In the genomic region with DNA sequence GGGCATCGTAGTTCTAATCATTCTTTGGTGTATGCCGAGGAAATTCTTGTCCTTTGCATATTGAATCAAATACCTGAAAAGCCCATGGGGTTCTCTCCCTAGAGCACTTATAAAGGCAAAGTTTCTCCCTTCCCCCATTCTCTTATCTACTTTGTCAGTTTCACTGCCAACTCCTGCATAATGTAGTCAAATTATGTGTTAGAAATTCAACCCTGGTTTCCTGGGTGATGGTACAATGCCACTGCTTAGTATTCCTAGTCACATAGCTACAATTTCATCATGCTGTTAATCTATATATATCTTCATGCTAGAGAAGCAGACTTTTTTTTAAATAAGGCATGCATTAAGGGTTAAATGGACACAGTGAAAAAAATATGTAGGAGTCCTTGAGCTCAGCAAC, we compare ENCODE assay signal across 21 cellular contexts.
DNase-seq lines count a peak whose midpoint lies in the region; ATAC-seq and TF ChIP-seq lines count a peak whose summit lies in the region.
"Had no signal": no experiment of that assay in that cellular context is flagged by ENCODE, and none has a peak within 500 bp of the region (broad histone marks: within the 10 kb centered on the region; RNA-seq: fewer than 3 reads in every experiment).

No MANE protein-coding gene starts in this region.

- CTCF ChIA-PET in PC-9 (lab: Charles Lee), result no interaction called here

- DNase-seq in Ammon's horn (ENCODE audit: low spot score), result peak; percentile 18
- DNase-seq in NCI-H526 (lab: John Stamatoyannopoulos, UW), result peak; percentile 97 to 98
- no peak for DNase-seq in neural progenitor cell (ENCODE audit: low spot score)
- DNase-seq in sigmoid colon, result no peak
- no peak for DNase-seq in A172 (ENCODE audit: low spot score)
- DNase-seq in PC-9, result no peak
- DNase-seq: CD8-positive, alpha-beta T cell; DMS53; GDM1; NCI-H1105 treated with DMSO at 0.1 percent for 48 hours; NCI-H1694; NCI-H2081; NCI-H2171; NCI-H345; NCI-H524; SHP77 treated with DMSO at 0.1 percent for 48 hours; SK-N-SH had no signal

- no peak overlapping the region for H3K4me3 ChIP-seq in neural progenitor cell
- H3K4me3 ChIP-seq in sigmoid colon, result no peak overlapping the region
- H3K4me3 ChIP-seq in PC-9, result no peak overlapping the region
- H3K4me3 ChIP-seq: BLaER1 treated with 17β-estradiol and CSF1 and Interleukin-3, amounts not matched to agents 10 nM and 100 nM had no signal

- no TSS peak for BruUV-seq in PC-9 (replicated peaks; lab: Mats Ljungman, UMichigan)

- H2AFZ ChIP-seq in neural progenitor cell (replicated peaks) (no peak overlapping the region), PC-9 (no peak overlapping the region)

- H3K27ac ChIP-seq in neural progenitor cell, result no peak overlapping the region
- no peak overlapping the region for H3K27ac ChIP-seq in sigmoid colon
- no peak overlapping the region for H3K27ac ChIP-seq in PC-9
- H3K27ac ChIP-seq: BLaER1 treated with 17β-estradiol and CSF1 and Interleukin-3, amounts not matched to agents 10 nM and 100 nM; RWPE1 had no signal

- peaks cover 9% of the 10 kb centered on the region for H3K4me1 ChIP-seq in neural progenitor cell
- H3K4me1 ChIP-seq in sigmoid colon, result no peaks in the 10 kb centered on the region
- H3K4me1 ChIP-seq in PC-9 (replicated peaks; ENCODE audit: insufficient read depth), result no peaks in the 10 kb centered on the region
- H3K4me1 ChIP-seq: BLaER1 treated with 17β-estradiol and CSF1 and Interleukin-3, amounts not matched to agents 10 nM and 100 nM had no signal

- H3K79me2 ChIP-seq in neural progenitor cell (ENCODE audit: low read depth) (no peaks in the 10 kb centered on the region), PC-9 (ENCODE audit: low read depth) (no peaks in the 10 kb centered on the region)

- H3K27me3 Mint-ChIP-seq in brain (peaks cover 3% of the 10 kb centered on the region), neural progenitor cell (ENCODE audit: insufficient read depth, low read depth) (no peaks in the 10 kb centered on the region)

- WGBS in sigmoid colon, 2 donors, result 93 to 94% methylated on average over 2 of the region's 2 CpGs

- H3K9me3 Mint-ChIP-seq in brain (no peaks in the 10 kb centered on the region), neural progenitor cell (no peaks in the 10 kb centered on the region)
- H3K9me3 Mint-ChIP-seq: CD8-positive, alpha-beta T cell had no signal

- peaks cover 55% of the 10 kb centered on the region for H3K4me1 Mint-ChIP-seq in brain
- peaks cover 18% of the 10 kb centered on the region for H3K4me1 Mint-ChIP-seq in neural progenitor cell

- TF ChIP-seq EP300 in sigmoid colon (IDR thresholded peaks at IDR 0.05), result no peak

- TF ChIP-seq POLR2A in sigmoid colon (IDR thresholded peaks at IDR 0.05), result no peak

- peak overlapping the region; percentile 5 to 82 (median 28) for H3K27ac Mint-ChIP-seq in brain
- peak overlapping the region; percentile 10 for H3K27ac Mint-ChIP-seq in neural progenitor cell
- H3K27ac Mint-ChIP-seq: CD8-positive, alpha-beta T cell had no signal

- intact Hi-C loops in sigmoid colon (cut with DNase I) (no loop called here), PC-9 (cut with micrococcal nuclease; ENCODE audit: unreplicated experiment) (no loop called here)

- H3K4me3 Mint-ChIP-seq in brain (peak overlapping the region in 2 of 5 experiments; percentile 33 to 68), neural progenitor cell (no peak overlapping the region)
- H3K4me3 Mint-ChIP-seq: CD8-positive, alpha-beta T cell had no signal

- H4K20me1 ChIP-seq in neural progenitor cell (ENCODE audit: low read depth), result no peaks in the 10 kb centered on the region
- H4K20me1 ChIP-seq in PC-9 (ENCODE audit: insufficient read depth), result no peaks in the 10 kb centered on the region
- H4K20me1 ChIP-seq: BLaER1 treated with 17β-estradiol and CSF1 and Interleukin-3, amounts not matched to agents 10 nM and 100 nM had no signal

- H3K4me2 ChIP-seq in neural progenitor cell (no peak overlapping the region), PC-9 (no peak overlapping the region)
- H3K4me2 ChIP-seq: BLaER1 treated with 17β-estradiol and CSF1 and Interleukin-3, amounts not matched to agents 10 nM and 100 nM; SK-N-SH had no signal

- H3K9ac ChIP-seq in neural progenitor cell, result no peak overlapping the region
- H3K9ac ChIP-seq: BLaER1 treated with 17β-estradiol and CSF1 and Interleukin-3, amounts not matched to agents 10 nM and 100 nM; SK-N-SH had no signal

- H3K36me3 Mint-ChIP-seq in brain (no peaks in the 10 kb centered on the region), neural progenitor cell (no peaks in the 10 kb centered on the region)
- H3K36me3 Mint-ChIP-seq: CD8-positive, alpha-beta T cell had no signal

- H3F3A ChIP-seq in neural progenitor cell (ENCODE audit: low read depth) (no peaks in the 10 kb centered on the region), PC-9 (ENCODE audit: insufficient read depth, low read depth) (no peaks in the 10 kb centered on the region)

- no peaks in the 10 kb centered on the region for H3K9me2 ChIP-seq in PC-9 (ENCODE audit: insufficient read depth)
- H3K9me2 ChIP-seq: SK-N-SH had no signal

- H3K36me3 ChIP-seq in neural progenitor cell (no peaks in the 10 kb centered on the region), sigmoid colon (no peaks in the 10 kb centered on the region), PC-9 (ENCODE audit: low read depth) (no peaks in the 10 kb centered on the region)
- H3K36me3 ChIP-seq: BLaER1 treated with 17β-estradiol and CSF1 and Interleukin-3, amounts not matched to agents 10 nM and 100 nM had no signal

- H3K9me3 ChIP-seq in neural progenitor cell (ENCODE audit: low read depth) (no peaks in the 10 kb centered on the region), sigmoid colon (no peaks in the 10 kb centered on the region), PC-9 (ENCODE audit: insufficient read depth, low read depth) (no peaks in the 10 kb centered on the region)
- H3K9me3 ChIP-seq: BLaER1 treated with 17β-estradiol and CSF1 and Interleukin-3, amounts not matched to agents 10 nM and 100 nM; SK-N-SH had no signal

- no peak for ATAC-seq in HG02642 (IDR thresholded peaks at IDR 0.05; ENCODE audit: poor library complexity, unreplicated experiment)
- ATAC-seq: CD8-positive, alpha-beta T cell had no signal

- TF ChIP-seq CTCF in brain (conservative IDR thresholded peaks at IDR 0.05) (no peak), neural progenitor cell (IDR thresholded peaks at IDR 0.05) (no peak), sigmoid colon (IDR thresholded peaks at IDR 0.05) (no peak), PC-9 (conservative IDR thresholded peaks at IDR 0.05) (no peak)

- H3K27me3 ChIP-seq in neural progenitor cell, result no peaks in the 10 kb centered on the region
- H3K27me3 ChIP-seq in sigmoid colon, result no peaks in the 10 kb centered on the region
- no peaks in the 10 kb centered on the region for H3K27me3 ChIP-seq in PC-9 (ENCODE audit: insufficient read depth, low read depth)
- H3K27me3 ChIP-seq: BLaER1 treated with 17β-estradiol and CSF1 and Interleukin-3, amounts not matched to agents 10 nM and 100 nM had no signal

- POLR2A ChIA-PET in PC-9 (lab: Charles Lee; ENCODE audit: unreplicated experiment), result no interaction called here

Comparison
In these comparisons a context has a peak if more than half of its experiments do, and no peak if none do; other contexts are left out.
1. DNase-seq: peak in Ammon's horn (single experiment) and NCI-H526 (2 of 2); none in neural progenitor cell (single experiment), sigmoid colon (single experiment), A172 (single experiment) and PC-9 (0 of 2).